Comparison of ENCODE assay signal across 23 cellular contexts in genomic region chr10:83685458-83685857, GRCh38.
A peak's percentile ranks its signal among the peaks of the same experiment; 100 is the strongest.
DNase-seq lines count a peak whose midpoint lies in the region; ATAC-seq and TF ChIP-seq lines count a peak whose summit lies in the region.
"Had no signal": no experiment of that assay in that cellular context is flagged by ENCODE, and none has a peak within 500 bp of the region (broad histone marks: within the 10 kb centered on the region; RNA-seq: fewer than 3 reads in every experiment).

No MANE protein-coding gene starts in this region.

- no peak for DNase-seq in Right ventricle myocardium inferior (ENCODE audit: missing footprints)
- no peak for DNase-seq in right atrium auricular region (ENCODE audit: low spot score)
- DNase-seq in amniotic epithelial cell (ENCODE audit: low read depth), result peak; percentile 84
- peak; percentile 0 to 28 for DNase-seq in fibroblast of lung (ENCODE audit: low read depth in 2 of 2)
- peak; percentile 86 for DNase-seq in mesenchymal stem cell
- no peak for DNase-seq in H7
- no peak for DNase-seq in activated CD8-positive, alpha-beta memory T cell treated with anti-CD3 and anti-CD28 coated beads, Interleukin-2, amount 50 U/mL, for 48 hours
- no peak for DNase-seq in stimulated activated naive CD4-positive, alpha-beta T cell (lab: John Stamatoyannopoulos, UW)
- DNase-seq: 8988T; ACHN; BE2C; DMS153; DND-41; Kasumi-1; MG63; NCI-H2029; NCI-H446; NCI-H524 treated with DMSO at 0.1 percent for 48 hours; NCI-H82; NK-92 treated with Interleukin-12 subunit alpha and Interleukin-12 subunit beta, amount 100 ng/mL, for 24 hours; PC-3 had no signal

- no peak overlapping the region for H2BK12ac ChIP-seq in mesenchymal stem cell (ENCODE audit: low read length in 2 of 2)

- H3K36me3 ChIP-seq in right atrium auricular region (no peaks in the 10 kb centered on the region), fibroblast of lung (ENCODE audit: control insufficient read depth, insufficient read depth, low read length) (no peaks in the 10 kb centered on the region), mesenchymal stem cell (ENCODE audit: control insufficient read depth in 1 of 2, insufficient read depth in 2 of 2, low read depth in 1 of 2, low read length in 2 of 2) (no peaks in the 10 kb centered on the region), H7 (replicated peaks; ENCODE audit: control insufficient read depth, insufficient read depth, low read length) (no peaks in the 10 kb centered on the region)
- H3K36me3 ChIP-seq: BE2C, MG63, SJSA1 had no signal

- H3K4me1 ChIP-seq in right atrium auricular region (no peaks in the 10 kb centered on the region), fibroblast of lung (ENCODE audit: control insufficient read depth, extremely low read depth, insufficient read depth, low read length) (no peaks in the 10 kb centered on the region), mesenchymal stem cell (ENCODE audit: control insufficient read depth, insufficient read depth, low read depth, low read length) (peaks cover 3% of the 10 kb centered on the region)
- H3K4me1 ChIP-seq: SJSA1 had no signal

- no peak overlapping the region for H2AK5ac ChIP-seq in mesenchymal stem cell (ENCODE audit: low read length, severe bottlenecking)

- H3K4me3 ChIP-seq in right atrium auricular region, result no peak overlapping the region
- H3K4me3 ChIP-seq in fibroblast of lung (replicated peaks in 1 of 4; ENCODE audit: control extremely low read depth in 1 of 4, insufficient read depth in 1 of 4, low read depth in 3 of 4, low read length in 4 of 4), result no peak overlapping the region
- H3K4me3 ChIP-seq in mesenchymal stem cell (ENCODE audit: insufficient read depth in 1 of 2, low read depth in 1 of 2, low read length in 2 of 2), result no peak overlapping the region
- no peak overlapping the region for H3K4me3 ChIP-seq in H7 (ENCODE audit: insufficient read depth, low read depth, low read length)
- H3K4me3 ChIP-seq: K562, MG63, SJSA1 had no signal

- no peak overlapping the region for H2BK120ac ChIP-seq in mesenchymal stem cell (ENCODE audit: low read depth, low read length)

- no peak overlapping the region for H3K18ac ChIP-seq in mesenchymal stem cell (ENCODE audit: low read depth in 1 of 2, low read length in 2 of 2)

- peak overlapping the region; percentile 46 for H2BK5ac ChIP-seq in mesenchymal stem cell (ENCODE audit: low read depth, low read length, poor library complexity, severe bottlenecking)

- H2AFZ ChIP-seq in fibroblast of lung (ENCODE audit: low read length), result no peak overlapping the region
- H2AFZ ChIP-seq in mesenchymal stem cell (ENCODE audit: low read depth, low read length), result no peak overlapping the region

- ATAC-seq in Right ventricle myocardium inferior, result peak; percentile 80
- ATAC-seq: K562, PC-3 had no signal

- H4K8ac ChIP-seq in mesenchymal stem cell (ENCODE audit: low read length), result no peak overlapping the region

- H3K9me3 ChIP-seq in right atrium auricular region, result no peaks in the 10 kb centered on the region
- no peaks in the 10 kb centered on the region for H3K9me3 ChIP-seq in fibroblast of lung (ENCODE audit: control insufficient read depth, insufficient read depth, low read depth, low read length)
- H3K9me3 ChIP-seq in mesenchymal stem cell (ENCODE audit: control insufficient read depth, low read length), result no peaks in the 10 kb centered on the region
- H3K9me3 ChIP-seq: BE2C, MG63, SJSA1 had no signal

- H3K9ac ChIP-seq in fibroblast of lung (ENCODE audit: insufficient read depth, low read length) (no peak overlapping the region), mesenchymal stem cell (ENCODE audit: low read length) (no peak overlapping the region)

- H3K23ac ChIP-seq in mesenchymal stem cell (ENCODE audit: low read length in 2 of 2), result no peak overlapping the region

- no peak overlapping the region for H3K4me2 ChIP-seq in fibroblast of lung (ENCODE audit: extremely low read depth, insufficient read depth, low read length)
- no peak overlapping the region for H3K4me2 ChIP-seq in mesenchymal stem cell (ENCODE audit: low read length, poor library complexity, severe bottlenecking)

- H3K27ac ChIP-seq in right atrium auricular region (no peak overlapping the region), fibroblast of lung (ENCODE audit: insufficient read depth, low read length) (no peak overlapping the region), mesenchymal stem cell (ENCODE audit: low read length, poor library complexity, severe bottlenecking) (no peak overlapping the region)
- H3K27ac ChIP-seq: SJSA1 had no signal

- H3K14ac ChIP-seq in mesenchymal stem cell (ENCODE audit: low read length in 2 of 2), result no peak overlapping the region

- 13% methylated on average over 5 of the region's 5 CpGs for WGBS in mesenchymal stem cell

- H3K4ac ChIP-seq in mesenchymal stem cell (ENCODE audit: low read depth in 1 of 2, low read length in 2 of 2), result no peak overlapping the region

- TF ChIP-seq CTCF in right atrium auricular region (IDR thresholded peaks at IDR 0.05) (no peak), fibroblast of lung (conservative IDR thresholded peaks at IDR 0.05 in 1 of 2, IDR thresholded peaks at IDR 0.05 in 1 of 2; ENCODE audit: low read depth in 1 of 2, low read length in 2 of 2) (no peak)

- intact Hi-C loops in Right ventricle myocardium inferior (cut with DNase I), result no loop called here

- H3K27me3 ChIP-seq in right atrium auricular region, result no peaks in the 10 kb centered on the region
- H3K27me3 ChIP-seq in fibroblast of lung (ENCODE audit: control insufficient read depth, insufficient read depth, low read length), result no peaks in the 10 kb centered on the region
- no peaks in the 10 kb centered on the region for H3K27me3 ChIP-seq in mesenchymal stem cell (ENCODE audit: control insufficient read depth in 1 of 2, insufficient read depth in 1 of 2, low read length in 2 of 2)
- H3K27me3 ChIP-seq in H7 (ENCODE audit: control insufficient read depth, insufficient read depth, low read length), result no peaks in the 10 kb centered on the region
- H3K27me3 ChIP-seq: BE2C, MG63, SJSA1 had no signal

- H2BK15ac ChIP-seq in mesenchymal stem cell (ENCODE audit: low read depth, poor library complexity, severe bottlenecking), result no peak overlapping the region

- H3K79me2 ChIP-seq in fibroblast of lung (ENCODE audit: control insufficient read depth, insufficient read depth, low read length), result no peaks in the 10 kb centered on the region

- no peaks in the 10 kb centered on the region for H3K79me1 ChIP-seq in mesenchymal stem cell (replicated peaks; ENCODE audit: low read length, poor library complexity, severe bottlenecking)

- H4K91ac ChIP-seq in mesenchymal stem cell (ENCODE audit: low read length), result no peak overlapping the region

- H4K20me1 ChIP-seq in fibroblast of lung (ENCODE audit: control insufficient read depth, extremely low read depth, insufficient read depth, low read length), result no peaks in the 10 kb centered on the region

Comparison
In these comparisons a context has a peak if more than half of its experiments do, and no peak if none do; other contexts are left out.
1. DNase-seq: peak in amniotic epithelial cell (single experiment), fibroblast of lung (2 of 2) and mesenchymal stem cell (single experiment); none in Right ventricle myocardium inferior (single experiment), right atrium auricular region (single experiment), H7 (single experiment), activated CD8-positive, alpha-beta memory T cell treated with anti-CD3 and anti-CD28 coated beads, Interleukin-2, amount 50 U/mL, for 48 hours (single experiment) and stimulated activated naive CD4-positive, alpha-beta T cell (0 of 6).